22 cellular contexts compared by ENCODE assay signal in the genomic region with DNA sequence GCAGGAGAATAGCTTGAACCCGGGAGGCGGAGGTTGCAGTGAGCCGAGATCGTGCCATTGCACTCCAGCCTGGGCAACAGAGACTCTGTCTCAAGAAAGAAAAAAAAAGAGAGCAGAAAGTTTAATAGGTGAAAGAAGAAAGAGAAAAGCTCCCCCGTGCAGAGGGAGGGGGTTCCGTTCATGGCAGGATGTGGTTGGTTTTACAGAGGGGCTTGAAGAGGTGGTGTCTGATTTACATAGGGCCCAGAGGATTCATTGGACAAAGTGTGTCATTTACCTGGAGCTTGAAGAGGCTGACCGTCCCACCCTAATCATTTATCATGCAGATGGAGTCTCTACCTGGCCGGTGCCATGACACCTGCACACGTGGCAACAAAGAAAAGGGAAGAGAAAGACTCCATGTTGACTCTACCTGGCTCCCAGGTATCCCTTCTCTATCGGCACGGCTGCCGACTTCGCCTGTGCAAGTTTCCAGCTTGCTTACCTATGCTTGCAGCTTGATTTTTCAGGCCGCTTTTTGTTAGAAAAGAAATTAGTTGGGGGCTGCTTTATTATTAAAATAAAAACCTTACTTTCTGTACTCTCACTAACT. TPM values are rescaled to one million over a fixed set of nuclear protein-coding genes. Genes with fewer than 3 reads are reported as not detected.
A peak's percentile ranks its signal among the peaks of the same experiment; 100 is the strongest.
DNase-seq lines count a peak whose midpoint lies in the region; ATAC-seq and TF ChIP-seq lines count a peak whose summit lies in the region.
"Had no signal": no experiment of that assay in that cellular context is flagged by ENCODE, and none has a peak within 500 bp of the region (broad histone marks: within the 10 kb centered on the region; RNA-seq: fewer than 3 reads in every experiment).

No MANE protein-coding gene starts in this region.

- in situ Hi-C loops in mammary epithelial cell (cut with MboI; ENCODE audit: low sequenced_read_pairs in 2 of 2), result loop anchor here (10.0 kb wide), 2 partner anchors 46 to 386 kb away; a partner anchor contains a TSS

- peaks cover 29% of the 10 kb centered on the region for H3K4me1 Mint-ChIP-seq in activated T-cell treated with anti-CD3 and anti-CD28 coated beads, Interleukin-2, amount 50 U/mL, for 24 hours (ENCODE audit: low read depth)
- peaks cover 20 to 27% of the 10 kb centered on the region in 2 experiments for H3K4me1 Mint-ChIP-seq in H9
- peaks cover 9% of the 10 kb centered on the region for H3K4me1 Mint-ChIP-seq in central memory CD8-positive, alpha-beta T cell

- H3K27ac ChIP-seq in H9 (ENCODE audit: insufficient read length, low read depth, low read length) (no peak overlapping the region), trophoblast cell (ENCODE audit: low read depth, low read length) (no peak overlapping the region), mammary epithelial cell (ENCODE audit: insufficient read depth, low read depth, low read length) (no peak overlapping the region)
- H3K27ac ChIP-seq: RWPE1 had no signal

- H2AK5ac ChIP-seq in H9 (ENCODE audit: insufficient read length, low read length) (no peak overlapping the region), trophoblast cell (ENCODE audit: low read length) (peak overlapping the region; percentile 90)

- no TSS peak for BruUV-seq in mammary epithelial cell (replicated peaks; lab: Mats Ljungman, UMichigan)

- peak overlapping the region; percentile 10 for H3K4me3 Mint-ChIP-seq in activated T-cell treated with anti-CD3 and anti-CD28 coated beads, Interleukin-2, amount 50 U/mL, for 24 hours
- peak overlapping the region in 1 of 2 experiments; percentile 17; a peak in 2 of 5 replicates for H3K4me3 Mint-ChIP-seq in H9
- H3K4me3 Mint-ChIP-seq in central memory CD8-positive, alpha-beta T cell, result peak overlapping the region; percentile 43
- H3K4me3 Mint-ChIP-seq: activated CD4-positive, alpha-beta T cell treated with anti-CD3 and anti-CD28 coated beads, Interleukin-2, amount 10 ng/mL, durations not matched to agents 24 days and 14 days; mesothelial cell of epicardium; neural crest cell had no signal

- no peak overlapping the region for H3K4ac ChIP-seq in H9 (ENCODE audit: low read depth, low read length)
- no peak overlapping the region for H3K4ac ChIP-seq in trophoblast cell (ENCODE audit: low read depth, low read length)

- no peak overlapping the region for H3K4me2 ChIP-seq in H9 (ENCODE audit: insufficient read depth, insufficient read length, low read length)
- H3K4me2 ChIP-seq in trophoblast cell (ENCODE audit: low read length), result no peak overlapping the region
- H3K4me2 ChIP-seq in mammary epithelial cell (ENCODE audit: insufficient read depth, low read depth, low read length), result no peak overlapping the region
- H3K4me2 ChIP-seq: A549 had no signal

- H2AFZ ChIP-seq in H9 (ENCODE audit: low read length) (no peak overlapping the region), trophoblast cell (ENCODE audit: insufficient read depth, low read length, poor library complexity) (no peak overlapping the region), mammary epithelial cell (ENCODE audit: low read depth, low read length) (no peak overlapping the region)

- H3K27me3 ChIP-seq in H9 (ENCODE audit: insufficient read depth, low read length), result no peaks in the 10 kb centered on the region
- no peaks in the 10 kb centered on the region for H3K27me3 ChIP-seq in trophoblast cell (ENCODE audit: insufficient read depth, low read length)
- H3K27me3 ChIP-seq in mammary epithelial cell (ENCODE audit: insufficient read depth, low read length), result no peaks in the 10 kb centered on the region
- H3K27me3 ChIP-seq: thyroid gland had no signal

- no peak overlapping the region for H3K18ac ChIP-seq in H9 (ENCODE audit: insufficient read length, low read depth, low read length)
- no peak overlapping the region for H3K18ac ChIP-seq in trophoblast cell (ENCODE audit: low read length)

- TF ChIP-seq CTCF in H9 (conservative IDR thresholded peaks at IDR 0.05) (no peak), mammary epithelial cell (conservative IDR thresholded peaks at IDR 0.05 in 1 of 2, IDR thresholded peaks at IDR 0.05 in 1 of 2; ENCODE audit: extremely low read depth in 1 of 2, insufficient read depth in 1 of 2, low read depth in 1 of 2, low read length in 2 of 2) (no peak)

- ATAC-seq in central memory CD8-positive, alpha-beta T cell (replicated peaks; ENCODE audit: extremely low read depth, poor library complexity, severe bottlenecking), result no peak
- no peak for ATAC-seq in HG03159 (IDR thresholded peaks at IDR 0.05; ENCODE audit: unreplicated experiment)

- no peak for DNase-seq in activated T-cell treated with anti-CD3 and anti-CD28 coated beads, Interleukin-2, amount 50 U/mL, for 24 hours
- DNase-seq in activated T-cell treated with anti-CD3 and anti-CD28 coated beads, Interleukin-2, amount 50 U/mL, for 48 hours, result no peak
- DNase-seq in H9 (no peak), trophoblast cell (no peak), D341Med (ENCODE audit: low spot score) (no peak), mammary epithelial cell (no peak)
- DNase-seq in central memory CD8-positive, alpha-beta T cell (ENCODE audit: low spot score in 2 of 2), result no peak
- DNase-seq: activated CD4-positive, alpha-beta T cell treated with anti-CD3 and anti-CD28 coated beads, Interleukin-2, amount 10 ng/mL, durations not matched to agents 24 days and 14 days; C1 segment of cervical spinal cord; DMS79; IMR-90; NCI-H187; NCI-H446; NK-92 treated with Interleukin-12 subunit alpha and Interleukin-12 subunit beta, amount 100 ng/mL, for 24 hours; stimulated activated CD4-positive, alpha-beta T cell treated with anti-CD3 and anti-CD28 coated beads, Interleukin-4, amount 100 ng/mL, for 4 hours; thyroid gland had no signal

- H2BK12ac ChIP-seq in H9 (ENCODE audit: insufficient read length, low read depth, low read length) (no peak overlapping the region), trophoblast cell (ENCODE audit: low read length) (peak overlapping the region; percentile 59)

- H3T11ph ChIP-seq in H9 (ENCODE audit: low read length), result no peak overlapping the region

- H3K36me3 ChIP-seq in trophoblast cell (ENCODE audit: control insufficient read depth in 1 of 2, insufficient read depth in 2 of 2, low read length in 2 of 2) (no peaks in the 10 kb centered on the region), mammary epithelial cell (ENCODE audit: insufficient read depth, low read length) (no peaks in the 10 kb centered on the region)
- H3K36me3 ChIP-seq: thyroid gland had no signal

- H3K4me1 ChIP-seq in H9 (ENCODE audit: insufficient read depth, low read length) (peaks cover 8% of the 10 kb centered on the region; the same call in 1 of the 2 replicates), trophoblast cell (ENCODE audit: control insufficient read depth in 1 of 2, insufficient read depth in 2 of 2, low read length in 2 of 2) (peaks cover 3 to 15% of the 10 kb centered on the region in 2 experiments), mammary epithelial cell (ENCODE audit: insufficient read depth, low read length) (peaks cover 4% of the 10 kb centered on the region)

- no peaks in the 10 kb centered on the region for H3K23me2 ChIP-seq in H9 (ENCODE audit: insufficient read length, low read depth, low read length, poor library complexity, severe bottlenecking)

- H3K27me3 Mint-ChIP-seq in activated T-cell treated with anti-CD3 and anti-CD28 coated beads, Interleukin-2, amount 50 U/mL, for 24 hours, result no peaks in the 10 kb centered on the region
- H3K27me3 Mint-ChIP-seq in H9 (ENCODE audit: low read depth), result no peaks in the 10 kb centered on the region
- no peaks in the 10 kb centered on the region for H3K27me3 Mint-ChIP-seq in central memory CD8-positive, alpha-beta T cell

- no peaks in the 10 kb centered on the region for H3K9me3 Mint-ChIP-seq in activated T-cell treated with anti-CD3 and anti-CD28 coated beads, Interleukin-2, amount 50 U/mL, for 24 hours
- H3K9me3 Mint-ChIP-seq in H9, result no peaks in the 10 kb centered on the region; a peak in 1 of 5 replicates
- no peaks in the 10 kb centered on the region for H3K9me3 Mint-ChIP-seq in central memory CD8-positive, alpha-beta T cell
- H3K9me3 Mint-ChIP-seq: activated CD4-positive, alpha-beta T cell treated with anti-CD3 and anti-CD28 coated beads, Interleukin-2, amount 10 ng/mL, durations not matched to agents 24 days and 14 days; mesothelial cell of epicardium; neural crest cell had no signal

- H3K27ac Mint-ChIP-seq in activated T-cell treated with anti-CD3 and anti-CD28 coated beads, Interleukin-2, amount 50 U/mL, for 24 hours, result peak overlapping the region; percentile 60
- H3K27ac Mint-ChIP-seq in H9, result peak overlapping the region in 2 of 3 experiments; percentile 72 to 84; a peak in 4 of 7 replicates
- H3K27ac Mint-ChIP-seq in central memory CD8-positive, alpha-beta T cell (ENCODE audit: low read depth), result no peak overlapping the region
- H3K27ac Mint-ChIP-seq: activated CD4-positive, alpha-beta T cell treated with anti-CD3 and anti-CD28 coated beads, Interleukin-2, amount 10 ng/mL, durations not matched to agents 24 days and 14 days; mesothelial cell of epicardium had no signal

- H2BK5ac ChIP-seq in H9 (ENCODE audit: insufficient read length, low read length) (no peak overlapping the region), trophoblast cell (ENCODE audit: low read depth, low read length, poor library complexity) (no peak overlapping the region)

- H2BK120ac ChIP-seq in H9 (ENCODE audit: low read depth, low read length, poor library complexity, severe bottlenecking) (no peak overlapping the region), trophoblast cell (ENCODE audit: insufficient read depth, low read length, poor library complexity) (no peak overlapping the region)

- dilution Hi-C loops in mammary epithelial cell (cut with HindIII; ENCODE audit: low sequenced_read_pairs), result no loop called here

- H3K36me3 Mint-ChIP-seq in activated T-cell treated with anti-CD3 and anti-CD28 coated beads, Interleukin-2, amount 50 U/mL, for 24 hours (ENCODE audit: low read depth), result no peaks in the 10 kb centered on the region
- no peaks in the 10 kb centered on the region for H3K36me3 Mint-ChIP-seq in H9 (ENCODE audit: insufficient read depth in 1 of 3, low read depth in 3 of 3)
- no peaks in the 10 kb centered on the region for H3K36me3 Mint-ChIP-seq in central memory CD8-positive, alpha-beta T cell (ENCODE audit: insufficient read depth)
- H3K36me3 Mint-ChIP-seq: mesothelial cell of epicardium had no signal

- no peaks in the 10 kb centered on the region for H3K79me1 ChIP-seq in H9 (ENCODE audit: insufficient read depth, low read depth, low read length, poor library complexity, severe bottlenecking)
- H3K79me1 ChIP-seq in trophoblast cell (ENCODE audit: low read length), result peaks cover 2% of the 10 kb centered on the region

- H2BK15ac ChIP-seq in H9 (ENCODE audit: low read depth, low read length), result no peak overlapping the region

- intact Hi-C loops in mammary epithelial cell (cut with micrococcal nuclease), result no loop called here

- no CpG with 5 or more reads among the region's 14 CpGs for WGBS in H9 (ENCODE audit: extremely low coverage, insufficient read length, low lambda C conversion rate)
- no CpG with 5 or more reads among the region's 14 CpGs for WGBS in trophoblast cell (ENCODE audit: extremely low coverage, insufficient coverage, insufficient read length)
- WGBS in mammary epithelial cell (ENCODE audit: low coverage, missing lambda C conversion rate), result 97% methylated on average over 11 of the region's 14 CpGs

- CTCF ChIA-PET in mammary epithelial cell (lab: Charles Lee; ENCODE audit: low non-redundant PET), result no interaction called here

- no peak overlapping the region for H3K9ac ChIP-seq in H9 (ENCODE audit: extremely low read depth, insufficient read length, low read length)
- H3K9ac ChIP-seq in trophoblast cell (ENCODE audit: low read length), result no peak overlapping the region
- H3K9ac ChIP-seq in mammary epithelial cell (ENCODE audit: insufficient read depth, low read length), result no peak overlapping the region

- H4K20me1 ChIP-seq in H9 (ENCODE audit: control insufficient read depth, insufficient read depth, insufficient read length) (no peaks in the 10 kb centered on the region), mammary epithelial cell (ENCODE audit: insufficient read depth, low read length) (no peaks in the 10 kb centered on the region)

- no peak overlapping the region; the same call in 1 of the 2 replicates for H3K14ac ChIP-seq in H9 (ENCODE audit: insufficient read depth, low read length)
- no peak overlapping the region for H3K14ac ChIP-seq in trophoblast cell (ENCODE audit: low read length)

- H4K8ac ChIP-seq in H9 (replicated peaks; ENCODE audit: insufficient read length, low read depth, low read length), result no peak overlapping the region
- H4K8ac ChIP-seq in trophoblast cell (ENCODE audit: low read depth, low read length), result no peak overlapping the region

- no peak overlapping the region for H4K5ac ChIP-seq in H9 (ENCODE audit: insufficient read length, low read depth, low read length)

- H4K12ac ChIP-seq in trophoblast cell (ENCODE audit: low read depth, low read length), result no peak overlapping the region

- H3K4me3 ChIP-seq in trophoblast cell (ENCODE audit: low read depth, low read length) (no peak overlapping the region), mammary epithelial cell (replicated peaks in 1 of 3; ENCODE audit: insufficient read depth in 1 of 3, low read depth in 2 of 3, low read length in 3 of 3) (no peak overlapping the region)
- H3K4me3 ChIP-seq: A549, smooth muscle cell, thyroid gland had no signal

- H2BK20ac ChIP-seq in H9 (ENCODE audit: low read depth, low read length, poor library complexity, severe bottlenecking), result no peak overlapping the region

- H3K56ac ChIP-seq in H9 (ENCODE audit: insufficient read length, low read depth, low read length), result no peak overlapping the region

- H3K9me3 ChIP-seq in H9 (ENCODE audit: control insufficient read depth, low read depth, low read length), result no peaks in the 10 kb centered on the region
- H3K9me3 ChIP-seq in trophoblast cell (ENCODE audit: insufficient read depth, low read depth, low read length), result no peaks in the 10 kb centered on the region
- H3K9me3 ChIP-seq in mammary epithelial cell (replicated peaks; ENCODE audit: insufficient read depth, low read length), result no peaks in the 10 kb centered on the region
- H3K9me3 ChIP-seq: A549, thyroid gland had no signal

- H3K23ac ChIP-seq in H9 (ENCODE audit: insufficient read length, low read depth, low read length) (no peak overlapping the region), trophoblast cell (ENCODE audit: low read length) (no peak overlapping the region)

- no peak overlapping the region for H4K91ac ChIP-seq in H9 (ENCODE audit: insufficient read length, low read depth, low read length)
- H4K91ac ChIP-seq in trophoblast cell (ENCODE audit: low read depth, low read length), result no peak overlapping the region

- H3K79me2 ChIP-seq in H9 (ENCODE audit: insufficient read depth, low read length) (no peaks in the 10 kb centered on the region), trophoblast cell (ENCODE audit: control insufficient read depth, insufficient read depth, low read length, poor library complexity) (no peaks in the 10 kb centered on the region), mammary epithelial cell (ENCODE audit: insufficient read depth, low read length) (no peaks in the 10 kb centered on the region)

RNA-seq across cellular contexts. Expression of a gene that starts 35.4 kb away (rescaled TPM):
- 243 and 251 TPM in 2 replicates for total RNA-seq in H9 (2021)
- polyA plus RNA-seq in trophoblast cell (2013), result 115 and 121 TPM in 2 replicates
- total RNA-seq in mammary epithelial cell, result 100 to 1,000 TPM in 1 of 2 donors, 10 to 100 TPM in 1; 84.0 to 170 TPM
- 26.5 TPM for polyA plus RNA-seq in mammary epithelial cell
- 206 TPM for polyA minus RNA-seq in mammary epithelial cell
